38 cellular contexts compared by ENCODE assay signal in genomic region chrX:41373989-41374606, GRCh38.
"Had no signal": no experiment of that assay in that cellular context is flagged by ENCODE, and none has a peak within 500 bp of the region (broad histone marks: within the 10 kb centered on the region; RNA-seq: fewer than 3 reads in every experiment).

No MANE protein-coding gene starts in this region.

- H3K27ac ChIP-seq: adrenal gland, ascending aorta, breast epithelium, epithelial cell of prostate, foreskin keratinocyte, gastroesophageal sphincter, heart right ventricle, WERI-Rb-1 had no signal

- H3K27me3 ChIP-seq: ascending aorta, foreskin keratinocyte, gastroesophageal sphincter had no signal

- H3K27me3 Mint-ChIP-seq: activated CD4-positive, alpha-beta memory T cell treated with anti-CD3 and anti-CD28 coated beads for 36 hours; activated CD4-positive, alpha-beta T cell treated with anti-CD3 and anti-CD28 coated beads for 36 hours; activated CD4-positive, alpha-beta T cell treated with anti-CD3 and anti-CD28 coated beads, Interleukin-2, amount 10 ng/mL, durations not matched to agents 24 days and 14 days; activated CD8-positive, alpha-beta memory T cell treated with anti-CD3 and anti-CD28 coated beads, Interleukin-2, amount 10 ng/mL, durations not matched to agents 7 days and 5 days; activated naive CD4-positive, alpha-beta T cell treated with anti-CD3 and anti-CD28 coated beads, Interleukin-2, amount 50 U/mL, for 24 hours; activated naive CD8-positive, alpha-beta T cell treated with anti-CD3 and anti-CD28 coated beads for 36 hours; activated naive CD8-positive, alpha-beta T cell treated with anti-CD3 and anti-CD28 coated beads, Interleukin-2, amount 50 U/mL, for 24 hours; central memory CD8-positive, alpha-beta T cell; effector memory CD8-positive, alpha-beta T cell; T-cell had no signal

- H3K4me3 ChIP-seq: adrenal gland, ascending aorta, breast epithelium, gastroesophageal sphincter, heart right ventricle had no signal

- FAIRE-seq: colon had no signal

- H3K9me3 ChIP-seq: adrenal gland, ascending aorta, breast epithelium, gastroesophageal sphincter, heart right ventricle had no signal

- H3K36me3 ChIP-seq: adrenal gland, ascending aorta, breast epithelium, gastroesophageal sphincter, heart right ventricle, WERI-Rb-1 had no signal

- H3K27ac Mint-ChIP-seq: activated CD4-positive, alpha-beta memory T cell treated with anti-CD3 and anti-CD28 coated beads for 36 hours; activated CD4-positive, alpha-beta T cell treated with anti-CD3 and anti-CD28 coated beads for 36 hours; activated CD4-positive, alpha-beta T cell treated with anti-CD3 and anti-CD28 coated beads, Interleukin-2, amount 10 ng/mL, durations not matched to agents 24 days and 14 days; activated CD8-positive, alpha-beta memory T cell treated with anti-CD3 and anti-CD28 coated beads, Interleukin-2, amount 10 ng/mL, durations not matched to agents 7 days and 5 days; activated CD8-positive, alpha-beta T cell treated with anti-CD3 and anti-CD28 coated beads, Interleukin-2, amount 10 ng/mL, durations not matched to agents 7 days and 5 days; activated naive CD4-positive, alpha-beta T cell treated with anti-CD3 and anti-CD28 coated beads for 36 hours; activated naive CD4-positive, alpha-beta T cell treated with anti-CD3 and anti-CD28 coated beads, Interleukin-2, amount 50 U/mL, for 24 hours; activated naive CD8-positive, alpha-beta T cell treated with anti-CD3 and anti-CD28 coated beads for 36 hours; activated naive CD8-positive, alpha-beta T cell treated with anti-CD3 and anti-CD28 coated beads, Interleukin-2, amount 50 U/mL, for 24 hours; activated T-helper 1 cell treated with anti-CD3 and anti-CD28 coated beads, Interleukin-12 subunit alpha, Interleukin-12 subunit beta, Interleukin-2, Interleukin-4 antibody, amounts not matched to agents 30 ng/mL and 10 ng/mL and 1 ng/mL, durations not matched to agents 14 hours and 24 hours and 36 hours; activated T-helper 2 cell treated with anti-CD3 and anti-CD28 coated beads, Interferon-gamma antibody, Interleukin-2, Interleukin-4, amounts not matched to agents 10 μg/mL and 5 μg/mL and 100 μg/mL, durations not matched to agents 14 hours and 24 hours and 36 hours; brain; effector memory CD8-positive, alpha-beta T cell; T-cell; T-helper 1 cell treated with Interleukin-12 subunit alpha and Interleukin-12 subunit beta and Interleukin-4 antibody, amounts not matched to agents 30 μg/mL and 1 μg/mL, for 36 hours; T-helper 2 cell treated with Interferon-gamma antibody and Interleukin-4, amounts not matched to agents 5 μg/mL and 100 μg/mL, for 36 hours had no signal

- H3K4me1 ChIP-seq: adrenal gland, ascending aorta, breast epithelium, foreskin keratinocyte, gastroesophageal sphincter, heart right ventricle had no signal

- ATAC-seq: activated CD4-positive, alpha-beta T cell treated with anti-CD3 and anti-CD28 coated beads for 36 hours; activated CD8-positive, alpha-beta memory T cell treated with anti-CD3 and anti-CD28 coated beads, Interleukin-2, amount 10 ng/mL, durations not matched to agents 7 days and 5 days; activated CD8-positive, alpha-beta T cell treated with anti-CD3 and anti-CD28 coated beads, Interleukin-2, amount 10 ng/mL, durations not matched to agents 7 days and 5 days; activated naive CD8-positive, alpha-beta T cell treated with anti-CD3 and anti-CD28 coated beads, Interleukin-2, amount 50 U/mL, for 24 hours; effector memory CD8-positive, alpha-beta T cell; foreskin keratinocyte; gastroesophageal sphincter; heart right ventricle; T-cell had no signal

- H3K4me1 Mint-ChIP-seq: brain; central memory CD8-positive, alpha-beta T cell had no signal

- H3K4me3 Mint-ChIP-seq: activated CD4-positive, alpha-beta memory T cell treated with anti-CD3 and anti-CD28 coated beads for 36 hours; activated CD4-positive, alpha-beta T cell treated with anti-CD3 and anti-CD28 coated beads for 36 hours; activated CD4-positive, alpha-beta T cell treated with anti-CD3 and anti-CD28 coated beads, Interleukin-2, amount 10 ng/mL, durations not matched to agents 24 days and 14 days; activated CD8-positive, alpha-beta memory T cell treated with anti-CD3 and anti-CD28 coated beads, Interleukin-2, amount 10 ng/mL, durations not matched to agents 7 days and 5 days; activated CD8-positive, alpha-beta T cell treated with anti-CD3 and anti-CD28 coated beads, Interleukin-2, amount 10 ng/mL, durations not matched to agents 7 days and 5 days; activated naive CD4-positive, alpha-beta T cell treated with anti-CD3 and anti-CD28 coated beads for 36 hours; activated naive CD4-positive, alpha-beta T cell treated with anti-CD3 and anti-CD28 coated beads, Interleukin-2, amount 50 U/mL, for 24 hours; activated naive CD8-positive, alpha-beta T cell treated with anti-CD3 and anti-CD28 coated beads for 36 hours; activated naive CD8-positive, alpha-beta T cell treated with anti-CD3 and anti-CD28 coated beads, Interleukin-2, amount 50 U/mL, for 24 hours; activated T-helper 1 cell treated with anti-CD3 and anti-CD28 coated beads, Interleukin-12 subunit alpha, Interleukin-12 subunit beta, Interleukin-2, Interleukin-4 antibody, amounts not matched to agents 30 ng/mL and 10 ng/mL and 1 ng/mL, durations not matched to agents 14 hours and 24 hours and 36 hours; brain; central memory CD8-positive, alpha-beta T cell; effector memory CD8-positive, alpha-beta T cell; T-cell; T-helper 1 cell treated with Interleukin-12 subunit alpha and Interleukin-12 subunit beta and Interleukin-4 antibody, amounts not matched to agents 30 μg/mL and 1 μg/mL, for 36 hours; T-helper 2 cell treated with Interferon-gamma antibody and Interleukin-4, amounts not matched to agents 5 μg/mL and 100 μg/mL, for 36 hours had no signal

- H3K9me3 Mint-ChIP-seq: activated CD4-positive, alpha-beta memory T cell treated with anti-CD3 and anti-CD28 coated beads for 36 hours; activated CD4-positive, alpha-beta T cell treated with anti-CD3 and anti-CD28 coated beads, Interleukin-2, amount 10 ng/mL, durations not matched to agents 24 days and 14 days; activated naive CD4-positive, alpha-beta T cell treated with anti-CD3 and anti-CD28 coated beads for 36 hours; activated naive CD4-positive, alpha-beta T cell treated with anti-CD3 and anti-CD28 coated beads, Interleukin-2, amount 50 U/mL, for 24 hours; activated naive CD8-positive, alpha-beta T cell treated with anti-CD3 and anti-CD28 coated beads for 36 hours; activated naive CD8-positive, alpha-beta T cell treated with anti-CD3 and anti-CD28 coated beads, Interleukin-2, amount 50 U/mL, for 24 hours; activated T-helper 1 cell treated with anti-CD3 and anti-CD28 coated beads, Interleukin-12 subunit alpha, Interleukin-12 subunit beta, Interleukin-2, Interleukin-4 antibody, amounts not matched to agents 30 ng/mL and 10 ng/mL and 1 ng/mL, durations not matched to agents 14 hours and 24 hours and 36 hours; activated T-helper 2 cell treated with anti-CD3 and anti-CD28 coated beads, Interferon-gamma antibody, Interleukin-2, Interleukin-4, amounts not matched to agents 10 μg/mL and 5 μg/mL and 100 μg/mL, durations not matched to agents 14 hours and 24 hours and 36 hours; central memory CD8-positive, alpha-beta T cell; effector memory CD8-positive, alpha-beta T cell; T-cell; T-helper 1 cell treated with Interleukin-12 subunit alpha and Interleukin-12 subunit beta and Interleukin-4 antibody, amounts not matched to agents 30 μg/mL and 1 μg/mL, for 36 hours; T-helper 2 cell treated with Interferon-gamma antibody and Interleukin-4, amounts not matched to agents 5 μg/mL and 100 μg/mL, for 36 hours had no signal

- DNase-seq: activated CD4-positive, alpha-beta memory T cell treated with anti-CD3 and anti-CD28 coated beads for 36 hours; activated CD4-positive, alpha-beta T cell treated with anti-CD3 and anti-CD28 coated beads for 36 hours; activated CD4-positive, alpha-beta T cell treated with anti-CD3 and anti-CD28 coated beads, Interleukin-2, amount 10 ng/mL, durations not matched to agents 24 days and 14 days; activated CD4-positive, CD25-positive, alpha-beta regulatory T cell; activated CD4-positive, CD25-positive, alpha-beta regulatory T cell treated with anti-CD3 and anti-CD28 coated beads, Interleukin-2, amount 50 U/mL, for 72 hours; activated CD8-positive, alpha-beta memory T cell treated with anti-CD3 and anti-CD28 coated beads, Interleukin-2, amount 10 ng/mL, durations not matched to agents 7 days and 5 days; activated CD8-positive, alpha-beta memory T cell treated with anti-CD3 and anti-CD28 coated beads, Interleukin-2, amount 50 U/mL, for 4 hours; activated CD8-positive, alpha-beta T cell treated with anti-CD3 and anti-CD28 coated beads, Interleukin-2, amount 10 ng/mL, durations not matched to agents 7 days and 5 days; activated effector memory CD4-positive, alpha-beta T cell treated with anti-CD3 and anti-CD28 coated beads, Interleukin-2, amount 50 U/mL, for 16 hours; activated naive CD4-positive, alpha-beta T cell treated with anti-CD3 and anti-CD28 coated beads for 36 hours; activated naive CD8-positive, alpha-beta T cell treated with anti-CD3 and anti-CD28 coated beads for 36 hours; activated naive CD8-positive, alpha-beta T cell treated with anti-CD3 and anti-CD28 coated beads, Interleukin-2, amount 50 U/mL, for 24 hours; activated T-cell treated with anti-CD3 and anti-CD28 coated beads, Interleukin-2, amount 50 U/mL, for 1 hour; activated T-cell treated with anti-CD3 and anti-CD28 coated beads, Interleukin-2, amount 50 U/mL, for 48 hours; adrenal gland; amygdala; cortex of kidney; dermis blood vessel endothelial cell; effector CD4-positive, alpha-beta T cell; effector memory CD8-positive, alpha-beta T cell; foreskin keratinocyte; heart right ventricle; SW 1271; T-cell; T1000; WERI-Rb-1 had no signal

- H3K36me3 Mint-ChIP-seq: activated CD4-positive, alpha-beta memory T cell treated with anti-CD3 and anti-CD28 coated beads for 36 hours; activated CD8-positive, alpha-beta memory T cell treated with anti-CD3 and anti-CD28 coated beads, Interleukin-2, amount 10 ng/mL, durations not matched to agents 7 days and 5 days; activated naive CD4-positive, alpha-beta T cell treated with anti-CD3 and anti-CD28 coated beads, Interleukin-2, amount 50 U/mL, for 24 hours; activated naive CD8-positive, alpha-beta T cell treated with anti-CD3 and anti-CD28 coated beads for 36 hours; brain; T-cell had no signal
